In the genomic region with DNA sequence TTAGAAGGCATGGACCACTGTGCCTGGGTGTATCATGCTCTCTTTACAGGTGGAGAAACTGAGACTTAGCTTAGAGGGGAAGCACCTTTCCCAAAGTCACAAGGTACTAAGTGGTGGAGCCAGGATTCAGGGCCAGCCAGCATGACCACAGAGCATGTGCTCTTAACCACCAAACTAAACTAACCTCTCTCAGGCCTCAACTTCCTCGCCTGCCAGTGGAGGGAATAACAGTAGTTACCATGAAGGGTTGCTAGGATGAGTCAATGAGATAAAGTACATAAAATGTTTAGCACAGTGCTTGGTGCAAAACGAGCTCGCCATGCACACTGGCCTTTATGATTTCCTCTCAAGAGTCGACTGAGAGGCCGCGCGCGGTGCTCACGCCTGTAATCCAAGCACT, we compare ENCODE assay signal across 16 cellular contexts. TPM values are rescaled to one million over a fixed set of nuclear protein-coding genes. Genes with fewer than 3 reads are reported as not detected.
DNase-seq lines count a peak whose midpoint lies in the region; ATAC-seq, FAIRE-seq and TF ChIP-seq lines count a peak whose summit lies in the region.
"Had no signal": no experiment of that assay in that cellular context is flagged by ENCODE, and none has a peak within 500 bp of the region (broad histone marks: within the 10 kb centered on the region; RNA-seq: fewer than 3 reads in every experiment).

No MANE protein-coding gene starts in this region.

- H4K20me1 ChIP-seq in GM12878 (ENCODE audit: control insufficient read depth, insufficient read depth), result no peaks in the 10 kb centered on the region

- RAD21 ChIA-PET in GM12878 (lab: Charles Lee; ENCODE audit: unreplicated experiment), result interaction anchor here (1.2 kb wide), 1 partner anchor 133 kb away, joined by 4 read pairs; no protein-coding TSS in a partner anchor

- no peaks in the 10 kb centered on the region for H3K4me1 ChIP-seq in GM12878 (ENCODE audit: control insufficient read depth, insufficient read depth, low read length)
- no peaks in the 10 kb centered on the region for H3K4me1 ChIP-seq in mucosa of descending colon (ENCODE audit: low read depth)
- peaks cover 0 to 3% of the 10 kb centered on the region in 2 donors for H3K4me1 ChIP-seq in uterus

- POLR2A ChIA-PET in GM12878 (lab: Charles Lee), result interaction anchor here (1.1 kb wide), 1 partner anchor 11 kb away, joined by 3 read pairs; no protein-coding TSS in a partner anchor

- WGBS in GM12878 (ENCODE audit: insufficient coverage, insufficient replicate concordance, low lambda C conversion rate, missing lambda C conversion rate), result 81% methylated on average over 9 of the region's 9 CpGs

- ATAC-seq in GM12878 (peak; percentile 25; the same call in 2 of the 3 replicates), mucosa of descending colon (peak; percentile 31), GM19455 (IDR thresholded peaks at IDR 0.05; ENCODE audit: unreplicated experiment) (no peak), GM19324 (IDR thresholded peaks at IDR 0.05; ENCODE audit: low FRiP score, unreplicated experiment) (no peak)
- ATAC-seq: Right ventricle myocardium inferior had no signal

- no peak overlapping the region for H3K9ac ChIP-seq in GM12878 (ENCODE audit: control insufficient read depth, insufficient read depth, low read length)

- CTCF ChIA-PET in GM12878 (lab: Yijun Ruan, JAX), result interaction anchor here (0.5 to 4.2 kb wide), 4 partner anchors 13 to 245 kb away, joined by 3 to 23 read pairs (median 4); no protein-coding TSS in a partner anchor

- no TSS peak for BruUV-seq in GM12878 (replicated peaks; lab: Mats Ljungman, UMichigan)

- H3K36me3 ChIP-seq in GM12878 (ENCODE audit: control insufficient read depth in 2 of 2, insufficient read depth in 2 of 2, low read length in 1 of 2) (peaks cover 0 to 4% of the 10 kb centered on the region in 2 experiments; a peak in 1 of 4 replicates), mucosa of descending colon (ENCODE audit: low read depth) (no peaks in the 10 kb centered on the region), uterus (no peaks in the 10 kb centered on the region)

- H3K9me3 ChIP-seq in GM12878 (replicated peaks; ENCODE audit: control insufficient read depth, insufficient read depth, low read length) (no peaks in the 10 kb centered on the region), mucosa of descending colon (no peaks in the 10 kb centered on the region), uterus (no peaks in the 10 kb centered on the region)

- no peak overlapping the region for H3K4me2 ChIP-seq in GM12878 (ENCODE audit: control insufficient read depth, insufficient read depth)

- H3K27ac ChIP-seq in GM12878 (ENCODE audit: control insufficient read depth, insufficient read depth) (no peak overlapping the region), uterus (no peak overlapping the region)

- TF ChIP-seq CTCF in GM12878 (IDR thresholded peaks at IDR 0.05 in 2 of 3, conservative IDR thresholded peaks at IDR 0.05 in 1 of 3; ENCODE audit: control insufficient read depth in 2 of 3, extremely low read depth in 1 of 3, insufficient read depth in 1 of 3, low read depth in 3 of 3, low read length in 3 of 3) (no peak), mucosa of descending colon (IDR thresholded peaks at IDR 0.05) (no peak), uterus (IDR thresholded peaks at IDR 0.05) (no peak)

- FAIRE-seq in GM12878 (lab: Jason Lieb, UNC), result no peak

- intact Hi-C loops in GM12878 (cut with micrococcal nuclease; ENCODE audit: unreplicated experiment) (no loop called here), mucosa of descending colon (cut with DNase I, micrococcal nuclease) (no loop called here), uterus (cut with DNase I; ENCODE audit: low total_unique reads) (no loop called here)

- SMC1A ChIA-PET in GM12878 (lab: Charles Lee; ENCODE audit: uncharacterized antibody, unreplicated experiment), result interaction anchor here (1.5 to 1.6 kb wide), 2 partner anchors 131 to 134 kb away, joined by 4 read pairs; no protein-coding TSS in a partner anchor

- in situ Hi-C loops in GM12878 (cut with MboI), result no loop called here

- no peak overlapping the region for H3K4me3 ChIP-seq in GM12878
- H3K4me3 ChIP-seq in mucosa of descending colon, result no peak overlapping the region
- no peak overlapping the region for H3K4me3 ChIP-seq in uterus

- TF ChIP-seq POLR2A in GM12878 (IDR thresholded peaks at IDR 0.05; ENCODE audit: low read depth, low read length) (no peak), uterus (IDR thresholded peaks at IDR 0.05) (no peak)

- H3K79me2 ChIP-seq in GM12878 (ENCODE audit: control insufficient read depth, insufficient read depth, low read length), result no peaks in the 10 kb centered on the region

- TF ChIP-seq EP300 in GM12878 (IDR thresholded peaks at IDR 0.05; ENCODE audit: borderline replicate concordance in 1 of 2, control insufficient read depth in 1 of 2, low read depth in 2 of 2, low read length in 2 of 2), result no peak

- H2AFZ ChIP-seq in GM12878 (ENCODE audit: control insufficient read depth, low read depth, low read length), result no peak overlapping the region

- no peaks in the 10 kb centered on the region for H3K27me3 ChIP-seq in GM12878 (replicated peaks in 1 of 2; ENCODE audit: control insufficient read depth in 2 of 2, insufficient read depth in 2 of 2, low read length in 1 of 2)
- no peaks in the 10 kb centered on the region for H3K27me3 ChIP-seq in uterus

- DNase-seq in CD1c-positive myeloid dendritic cell (ENCODE audit: extremely low spot score) (peak; percentile 45), LHCN-M2 (ENCODE audit: low read depth) (peak; percentile 45), GM12878 (ENCODE audit: low read depth, low spot score) (no peak), mucosa of descending colon (peak in 1 of 3 donors; percentile 20), NCI-H774 (lab: John Stamatoyannopoulos, UW) (no peak), uterus (no peak)
- DNase-seq: activated CD4-positive, alpha-beta T cell treated with anti-CD3 and anti-CD28 coated beads, Interleukin-2, amount 50 U/mL, for 48 hours; activated gamma-delta T cell; hippocampal formation; NCI-H187; NCI-H69; substantia nigra; T1000 had no signal

- no peak for TF ChIP-seq RAD21 in GM12878 (IDR thresholded peaks at IDR 0.05; ENCODE audit: insufficient read depth, low read depth, low read length)

RNA-seq across cellular contexts. Expression of a gene that starts 6.4 kb away (rescaled TPM):
- total RNA-seq in LHCN-M2 (2014; rRNA removed) (96.3 and 107 TPM in 2 replicates), GM12878 (2014; rRNA removed) (32.4 and 40.4 TPM in 2 replicates), GM12878 (2014; rRNA removed; fragmentation: Illumina TruSeq; extraction: Trizol) (23.7 and 26.1 TPM in 2 replicates), GM12878 (2021) (92.0 and 93.4 TPM in 2 replicates), mucosa of descending colon (100 to 1,000 TPM; 249 to 344 (median 276) TPM), uterus (100 to 1,000 TPM in 2 of 4 donors, 10 to 100 TPM in 2; 89.1 to 276 (median 116) TPM)
- 216 TPM for polyA plus RNA-seq in LHCN-M2 (2012)
- 95.5 and 115 TPM in 2 replicates for total RNA-seq in GM12878 (2013; cell fraction: nucleolus; rRNA removed)
- 59.3 TPM for polyA plus RNA-seq in GM12878 (2011; ENCODE audit: low read depth)
- polyA plus RNA-seq in GM12878 (2011; rRNA removed) (26.0 and 54.0 TPM in 2 replicates), GM12878 (2014; fragmentation: Illumina TruSeq; extraction: Trizol) (26.3 and 39.5 TPM in 2 replicates), GM12878 (2014; fragmentation: Nextera tagmentation; extraction: Ambion mirVana) (1 to 10 TPM; 1.2 to 3.6 TPM), GM12878 (2014; rRNA removed) (51.1 and 59.3 TPM in 2 replicates), GM12878 (2016; fragmentation: Nextera tagmentation; extraction: Ambion mirVana) (10 to 100 TPM; 32.1 to 33.6 TPM)
- 42.2 and 49.6 TPM in 2 replicates for polyA plus RNA-seq in GM12878 (2011; cell fraction: cytosol; rRNA removed)
- polyA plus RNA-seq in GM12878 (2011; cell fraction: nucleus; rRNA removed), result 105 and 115 TPM in 2 replicates
- polyA plus RNA-seq in GM12878 (2012), result 58.9 and 78.3 TPM in 2 replicates
- polyA minus RNA-seq in GM12878 (2011; rRNA and poly(A)+ RNA removed), result 112 and 124 TPM in 2 replicates
- polyA minus RNA-seq in GM12878 (2011; cell fraction: cytosol; rRNA and poly(A)+ RNA removed), result 23.8 and 35.1 TPM in 2 replicates
- polyA minus RNA-seq in GM12878 (2011; cell fraction: nucleus; rRNA and poly(A)+ RNA removed), result 52.8 and 76.2 TPM in 2 replicates

RNA-seq across cellular contexts. Expression of a gene that starts 17.5 kb away (rescaled TPM):
- total RNA-seq in LHCN-M2 (2014; rRNA removed) (27.3 and 30.1 TPM in 2 replicates), GM12878 (2014; rRNA removed) (28.9 and 33.9 TPM in 2 replicates), GM12878 (2014; rRNA removed; fragmentation: Illumina TruSeq; extraction: Trizol) (11.1 and 11.7 TPM in 2 replicates), GM12878 (2021) (20.5 and 23.1 TPM in 2 replicates), mucosa of descending colon (10 to 100 TPM; 43.7 to 49.9 (median 47.6) TPM), uterus (10 to 100 TPM; 14.1 to 49.3 (median 31.4) TPM)
- 20.0 TPM for polyA plus RNA-seq in LHCN-M2 (2012)
- total RNA-seq in GM12878 (2013; cell fraction: nucleolus; rRNA removed), result 15.8 and 18.2 TPM in 2 replicates
- 20.9 TPM for polyA plus RNA-seq in GM12878 (2011; ENCODE audit: low read depth)
- polyA plus RNA-seq in GM12878 (2011; rRNA removed) (22.4 and 29.0 TPM in 2 replicates), GM12878 (2014; fragmentation: Illumina TruSeq; extraction: Trizol) (16.3 and 16.4 TPM in 2 replicates), GM12878 (2014; fragmentation: Nextera tagmentation; extraction: Ambion mirVana) (1 to 10 TPM in 1 of 2 experiments, under 1 TPM in 1; 0.58 to 1.5 TPM), GM12878 (2014; rRNA removed) (38.9 and 41.2 TPM in 2 replicates), GM12878 (2016; fragmentation: Nextera tagmentation; extraction: Ambion mirVana) (10 to 100 TPM; 23.6 to 26.7 TPM)
- 25.8 and 27.6 TPM in 2 replicates for polyA plus RNA-seq in GM12878 (2011; cell fraction: cytosol; rRNA removed)
- polyA plus RNA-seq in GM12878 (2011; cell fraction: nucleus; rRNA removed), result 37.6 and 47.7 TPM in 2 replicates
- 17.1 and 22.6 TPM in 2 replicates for polyA plus RNA-seq in GM12878 (2012)
- polyA minus RNA-seq in GM12878 (2011; rRNA and poly(A)+ RNA removed), result 34.2 and 37.1 TPM in 2 replicates
- 11.6 and 18.7 TPM in 2 replicates for polyA minus RNA-seq in GM12878 (2011; cell fraction: cytosol; rRNA and poly(A)+ RNA removed)
- polyA minus RNA-seq in GM12878 (2011; cell fraction: nucleus; rRNA and poly(A)+ RNA removed), result 16.7 and 31.7 TPM in 2 replicates

RNA-seq across cellular contexts. Expression of a gene that starts 42.8 kb away (rescaled TPM):
- total RNA-seq in LHCN-M2 (2014; rRNA removed) (82.8 and 86.6 TPM in 2 replicates), GM12878 (2014; rRNA removed) (21.2 and 24.0 TPM in 2 replicates), GM12878 (2014; rRNA removed; fragmentation: Illumina TruSeq; extraction: Trizol) (20.6 and 21.3 TPM in 2 replicates), GM12878 (2021) (20.4 and 21.1 TPM in 2 replicates), mucosa of descending colon (10 to 100 TPM; 73.9 to 85.3 (median 74.0) TPM), uterus (100 to 1,000 TPM in 1 of 4 donors, 10 to 100 TPM in 3; 34.6 to 118 (median 57.3) TPM)
- polyA plus RNA-seq in LHCN-M2 (2012), result 33.1 TPM
- total RNA-seq in GM12878 (2013; cell fraction: nucleolus; rRNA removed), result 23.8 and 24.9 TPM in 2 replicates
- polyA plus RNA-seq in GM12878 (2011; ENCODE audit: low read depth), result 4.2 TPM
- polyA plus RNA-seq in GM12878 (2011; rRNA removed) (23.8 and 26.8 TPM in 2 replicates), GM12878 (2014; fragmentation: Illumina TruSeq; extraction: Trizol) (19.9 and 21.8 TPM in 2 replicates), GM12878 (2014; fragmentation: Nextera tagmentation; extraction: Ambion mirVana) (10 to 100 TPM; 11.1 to 11.3 TPM), GM12878 (2014; rRNA removed) (18.3 and 19.7 TPM in 2 replicates), GM12878 (2016; fragmentation: Nextera tagmentation; extraction: Ambion mirVana) (10 to 100 TPM; 17.7 to 21.7 TPM)
- polyA plus RNA-seq in GM12878 (2011; cell fraction: cytosol; rRNA removed), result 14.6 and 15.0 TPM in 2 replicates
- polyA plus RNA-seq in GM12878 (2011; cell fraction: nucleus; rRNA removed), result 5.2 and 8.8 TPM in 2 replicates
- polyA plus RNA-seq in GM12878 (2012), result 5.6 and 8.6 TPM in 2 replicates
- 22.0 and 30.1 TPM in 2 replicates for polyA minus RNA-seq in GM12878 (2011; rRNA and poly(A)+ RNA removed)
- polyA minus RNA-seq in GM12878 (2011; cell fraction: cytosol; rRNA and poly(A)+ RNA removed), result 7.9 and 8.0 TPM in 2 replicates
- polyA minus RNA-seq in GM12878 (2011; cell fraction: nucleus; rRNA and poly(A)+ RNA removed), result 4.1 and 8.1 TPM in 2 replicates

Comparison
In these comparisons a context has a peak if more than half of its experiments do, and no peak if none do; other contexts are left out.
1. DNase-seq: peak in CD1c-positive myeloid dendritic cell (single experiment) and LHCN-M2 (single experiment); none in GM12878 (single experiment), NCI-H774 (single experiment) and uterus (0 of 2).
2. ATAC-seq: peak in GM12878 (single experiment) and mucosa of descending colon (single experiment); none in GM19455 (single experiment) and GM19324 (single experiment).